In genomic region chr22:30356392-30357230, GRCh38 we compare ENCODE assay signal across 8 cellular contexts. TPM values are rescaled to one million over a fixed set of nuclear protein-coding genes. Genes with fewer than 3 reads are reported as not detected.
A peak's percentile ranks its signal among the peaks of the same experiment; 100 is the strongest.
DNase-seq lines count a peak whose midpoint lies in the region; ATAC-seq, FAIRE-seq and TF ChIP-seq lines count a peak whose summit lies in the region.

Gene CCDC157, plus strand, starts transcription at chr22:30357007. Its CDS starts 8,994 bp downstream, at chr22:30366001.
Gene SF3A1, minus strand, starts transcription at chr22:30356894. Its CDS starts 102 bp downstream, at chr22:30356792.

- H3K9ac ChIP-seq in adipocyte (ENCODE audit: low read length) (peak within 1 kb of the TSS; percentile 98), trophoblast cell (ENCODE audit: low read length) (peak within 1 kb of the TSS; percentile 99)

- peaks cover 11% of the 10 kb centered on the region for H3K79me1 ChIP-seq in trophoblast cell (ENCODE audit: low read length)

- H2BK120ac ChIP-seq in trophoblast cell (ENCODE audit: insufficient read depth, low read length, poor library complexity) = peak within 1 kb of the TSS; percentile 99

- peak within 1 kb of the TSS; percentile 98 for H2BK5ac ChIP-seq in trophoblast cell (ENCODE audit: low read depth, low read length, poor library complexity)

- peak within 1 kb of the TSS; percentile 99 for H2AK5ac ChIP-seq in trophoblast cell (ENCODE audit: low read length)

- H3K23ac ChIP-seq in trophoblast cell (ENCODE audit: low read length) = no peak within 1 kb of the TSS

- H3K4me3 ChIP-seq in adipocyte (ENCODE audit: low read length) (peak within 1 kb of the TSS; percentile 97), trophoblast cell (ENCODE audit: low read depth, low read length) (peak within 1 kb of the TSS; percentile 100), tibial nerve (peak within 1 kb of the TSS; percentile 56 to 98 (median 80))

- WGBS in trophoblast cell (ENCODE audit: extremely low coverage, insufficient coverage, insufficient read length) = no CpG with 5 or more reads among the region's 93 CpGs
- 0 to 1% methylated on average over 45 to 53 of the region's 93 CpGs for WGBS in tibial nerve, 2 donors

- H3K27me3 ChIP-seq in adipocyte (replicated peaks; ENCODE audit: control insufficient read depth, insufficient read depth, low read length) (no peaks in the 10 kb centered on the region), trophoblast cell (ENCODE audit: insufficient read depth, low read length) (no peaks in the 10 kb centered on the region), tibial nerve (no peaks in the 10 kb centered on the region)

- peak within 1 kb of the TSS; percentile 100 for H3K18ac ChIP-seq in trophoblast cell (ENCODE audit: low read length)

- peak within 1 kb of the TSS; percentile 99 for H3K4ac ChIP-seq in trophoblast cell (ENCODE audit: low read depth, low read length)

- peak within 1 kb of the TSS; percentile 100 for H3K14ac ChIP-seq in trophoblast cell (ENCODE audit: low read length)

- peaks cover 18% of the 10 kb centered on the region for H3K79me2 ChIP-seq in trophoblast cell (ENCODE audit: control insufficient read depth, insufficient read depth, low read length, poor library complexity)

- TF ChIP-seq EP300 in tibial nerve (IDR thresholded peaks at IDR 0.05) = peak; percentile 82 to 99

- H3K4me1 ChIP-seq in adipocyte (ENCODE audit: control insufficient read depth, insufficient read depth, low read length) (peaks cover 23% of the 10 kb centered on the region), trophoblast cell (ENCODE audit: control insufficient read depth in 1 of 2, insufficient read depth in 2 of 2, low read length in 2 of 2) (peaks cover 2 to 8% of the 10 kb centered on the region in 2 experiments), tibial nerve (peaks cover 0 to 43% (median 30%) of the 10 kb centered on the region in 4 donors)

- peak within 1 kb of the TSS; percentile 99 for H4K12ac ChIP-seq in trophoblast cell (ENCODE audit: low read depth, low read length)

- no peaks in the 10 kb centered on the region for H3K9me3 ChIP-seq in adipocyte (ENCODE audit: control insufficient read depth, low read length)
- H3K9me3 ChIP-seq in trophoblast cell (ENCODE audit: insufficient read depth, low read depth, low read length) = no peaks in the 10 kb centered on the region
- H3K9me3 ChIP-seq in tibial nerve = no peaks in the 10 kb centered on the region

- intact Hi-C loops in cardiac septum (cut with DNase I) = loop anchor here (1.0 kb wide), 2 partner anchors 31 to 67 kb away; partner anchors contain the start of genes CASTOR1 and RNF215

- peak within 1 kb of the TSS; percentile 100 for H4K8ac ChIP-seq in trophoblast cell (ENCODE audit: low read depth, low read length)

- H4K91ac ChIP-seq in trophoblast cell (ENCODE audit: low read depth, low read length) = peak within 1 kb of the TSS; percentile 99

- DNase-seq in GM12891 (ENCODE audit: insufficient read length, low spot score) (peak; percentile 95), NCI-H1105 treated with DMSO at 0.1 percent for 48 hours (lab: John Stamatoyannopoulos, UW) (peak; percentile 86), SW 1271 (lab: John Stamatoyannopoulos, UW) (peak; percentile 55 to 75), adipocyte (ENCODE audit: low read depth) (peak; percentile 97), cardiac septum (ENCODE audit: low spot score) (peak; percentile 95), trophoblast cell (peak; percentile 88 to 94), tibial nerve (ENCODE audit: low spot score in 2 of 2) (peak; percentile 60 to 65)

- TF ChIP-seq POLR2A in GM12891 (IDR thresholded peaks at IDR 0.05; ENCODE audit: low read depth, low read length) (peak; percentile 93), tibial nerve (IDR thresholded peaks at IDR 0.05) (peak; percentile 81 to 93)

- peak within 1 kb of the TSS; percentile 93 for H2AFZ ChIP-seq in trophoblast cell (ENCODE audit: insufficient read depth, low read length, poor library complexity)

- peak within 1 kb of the TSS; percentile 51 for H2BK12ac ChIP-seq in trophoblast cell (ENCODE audit: low read length)

- FAIRE-seq in GM12891 (lab: Jason Lieb, UNC) = peak; percentile 99

- H3K36me3 ChIP-seq in adipocyte (ENCODE audit: control insufficient read depth, insufficient read depth, low read length, severe bottlenecking) = peaks cover 16% of the 10 kb centered on the region
- peaks cover 10 to 18% of the 10 kb centered on the region in 2 experiments for H3K36me3 ChIP-seq in trophoblast cell (ENCODE audit: control insufficient read depth in 1 of 2, insufficient read depth in 2 of 2, low read length in 2 of 2)
- H3K36me3 ChIP-seq in tibial nerve = peaks cover 0 to 15% (median 11%) of the 10 kb centered on the region in 3 donors

- peak in 2 of 5 experiments; percentile 47 to 64 for TF ChIP-seq CTCF in tibial nerve (IDR thresholded peaks at IDR 0.05)

- H3K4me2 ChIP-seq in trophoblast cell (ENCODE audit: low read length) = peak within 1 kb of the TSS; percentile 89

- H3K27ac ChIP-seq in trophoblast cell (ENCODE audit: low read depth, low read length) = peak within 1 kb of the TSS; percentile 90
- H3K27ac ChIP-seq in tibial nerve = peak within 1 kb of the TSS; percentile 84 to 100 (median 97)

- ATAC-seq in HG02678 (IDR thresholded peaks at IDR 0.05; ENCODE audit: unreplicated experiment) = peak; percentile 96

TF ChIP-seq in GM12891, 5 proteins besides CTCF, POLR2A, EP300 and RAD21:
- TF ChIP-seq POU2F2 (IDR thresholded peaks at IDR 0.05; ENCODE audit: low read depth, low read length) (peak; percentile 61; the same call in 1 of the 2 replicates), PAX5 (IDR thresholded peaks at IDR 0.05; ENCODE audit: insufficient read depth, low read length, severe bottlenecking) (no peak), TAF1 (IDR thresholded peaks at IDR 0.05; ENCODE audit: low read depth, low read length) (peak; percentile 81; the same call in 1 of the 2 replicates), POLR2AphosphoS5 (IDR thresholded peaks at IDR 0.05; ENCODE audit: low read depth, low read length) (peak; percentile 97), SPI1 (IDR thresholded peaks at IDR 0.05; ENCODE audit: low read depth, low read length) (no peak)

RNA-seq across cellular contexts. Expression of gene CCDC157, which starts in this region (rescaled TPM):
- polyA plus RNA-seq in GM12891 (2012; ENCODE audit: low read depth, missing spikeins) = 0.69 TPM
- total RNA-seq in cardiac septum = 0.78 TPM
- polyA plus RNA-seq in trophoblast cell (2013) = 1.8 and 2.1 TPM in 2 replicates
- 10 to 100 TPM in 1 of 4 donors, 1 to 10 TPM in 3; 1.0 to 10.5 (median 5.2) TPM for total RNA-seq in tibial nerve

RNA-seq across cellular contexts. Expression of gene SF3A1, which starts in this region (rescaled TPM):
- polyA plus RNA-seq in GM12891 (2012; ENCODE audit: low read depth, missing spikeins) = 69.6 TPM
- total RNA-seq in cardiac septum (106 TPM), tibial nerve (10 to 100 TPM; 76.2 to 98.1 (median 91.7) TPM)
- 188 and 193 TPM in 2 replicates for polyA plus RNA-seq in trophoblast cell (2013)

Comparison
In these comparisons a context has a peak if more than half of its experiments do, and no peak if none do; other contexts are left out.
1. Peak in every context shown above with its lines: DNase-seq, ATAC-seq, H3K4me3 ChIP-seq and H3K27ac ChIP-seq.